1 cellular context compared by ENCODE assay signal in genomic region chr17:38464723-38465419, GRCh38.
TF ChIP-seq lines count a peak whose summit lies in the region.

No MANE protein-coding gene starts in this region.

TF ChIP-seq in H1, 55 proteins besides CTCF, POLR2A, EP300 and RAD21 (continued from another document):
- TF ChIP-seq MAX (IDR thresholded peaks at IDR 0.05): no peak
- TF ChIP-seq BRCA1 (IDR thresholded peaks at IDR 0.05; ENCODE audit: low read depth, low read length): no peak
- TF ChIP-seq CHD2 (IDR thresholded peaks at IDR 0.05; ENCODE audit: low read length): no peak
